In genomic region chr2:235561450-235561849, GRCh38 we compare ENCODE assay signal across 15 cellular contexts.
DNase-seq lines count a peak whose midpoint lies in the region; ATAC-seq and TF ChIP-seq lines count a peak whose summit lies in the region.
"Had no signal": no experiment of that assay in that cellular context is flagged by ENCODE, and none has a peak within 500 bp of the region (broad histone marks: within the 10 kb centered on the region; RNA-seq: fewer than 3 reads in every experiment).

No MANE protein-coding gene starts in this region.

- H3K27me3 Mint-ChIP-seq in T-cell = peaks cover 24 to 25% of the 10 kb centered on the region in 2 donors

- no peaks in the 10 kb centered on the region for H3K9me3 Mint-ChIP-seq in T-cell

- CTCF ChIA-PET in GM10248 (lab: Yijun Ruan, JAX) = interaction anchor here (0.8 to 1.1 kb wide), 2 partner anchors 9 to 34 kb away, joined by 3 read pairs; no protein-coding TSS in a partner anchor
- CTCF ChIA-PET in T-cell (lab: Charles Lee) = no interaction called here

- intact Hi-C loops in left colon (cut with DNase I, micrococcal nuclease) = no loop called here

- POLR2A ChIA-PET in GM10248 (lab: Yijun Ruan, JAX) = no interaction called here
- POLR2A ChIA-PET in T-cell (lab: Charles Lee) = interaction anchor here in 1 of 2 donors (0.6 kb wide), 1 partner anchor 86 kb away, joined by 3 read pairs; no protein-coding TSS in a partner anchor

- H3K27me3 ChIP-seq in WERI-Rb-1 (ENCODE audit: insufficient read depth, low read depth, severe bottlenecking) = peaks cover 43% of the 10 kb centered on the region
- H3K27me3 ChIP-seq: Peyer's patch had no signal

- H3K4me3 ChIP-seq in WERI-Rb-1 (ENCODE audit: low read depth, low read length) = no peak overlapping the region
- H3K4me3 ChIP-seq: Peyer's patch had no signal

- H3K27ac Mint-ChIP-seq in T-cell = no peak overlapping the region

- H3K9me3 ChIP-seq in WERI-Rb-1 (ENCODE audit: severe bottlenecking) = no peaks in the 10 kb centered on the region
- H3K9me3 ChIP-seq: Peyer's patch had no signal

- no peak overlapping the region for H3K27ac ChIP-seq in WERI-Rb-1
- H3K27ac ChIP-seq: Peyer's patch had no signal

- H3K4me1 Mint-ChIP-seq in T-cell = peaks cover 0 to 2% (median 0%) of the 10 kb centered on the region in 3 donors

- H3K4me3 Mint-ChIP-seq in T-cell = no peak overlapping the region

- no peak for TF ChIP-seq CTCF in WERI-Rb-1 (IDR thresholded peaks at IDR 0.05; ENCODE audit: low read depth, low read length)
- TF ChIP-seq CTCF in GM10248 (IDR thresholded peaks at IDR 0.05; ENCODE audit: control extremely low read depth, extremely low read depth, low read depth, missing control alignments) = no peak

- no peaks in the 10 kb centered on the region for H3K36me3 ChIP-seq in WERI-Rb-1
- H3K36me3 ChIP-seq: Peyer's patch had no signal

- ATAC-seq in left colon (peak; percentile 55), T-cell (replicated peaks in 1 of 4) (no peak)

- DNase-seq in ELF-1 (ENCODE audit: low read depth, low spot score) (peak; percentile 56), WERI-Rb-1 (peak; percentile 56), left colon (no peak), SHP77 (lab: John Stamatoyannopoulos, UW) (no peak), COLO829 (ENCODE audit: low spot score) (no peak), GM10248 (ENCODE audit: extremely low spot score) (no peak), T-cell (no peak)
- DNase-seq: DMS53, KG1, NCI-H1048, NCI-H146, NCI-H2081 treated with DMSO at 0.1 percent for 48 hours, NCI-H748 treated with DMSO at 0.1 percent for 48 hours, Peyer's patch, SHP77 treated with DMSO at 0.1 percent for 48 hours had no signal

- no peaks in the 10 kb centered on the region for H3K36me3 Mint-ChIP-seq in T-cell

Comparison
In these comparisons a context has a peak if more than half of its experiments do, and no peak if none do; other contexts are left out.
1. DNase-seq: peak in ELF-1 (single experiment) and WERI-Rb-1 (single experiment); none in left colon (0 of 2), SHP77 (0 of 2), COLO829 (single experiment), GM10248 (single experiment) and T-cell (0 of 34).